ENCODE assay signal across 25 cellular contexts in genomic region chr3:175535351-175535750, GRCh38.
DNase-seq lines count a peak whose midpoint lies in the region; ATAC-seq and TF ChIP-seq lines count a peak whose summit lies in the region.
"Had no signal": no experiment of that assay in that cellular context is flagged by ENCODE, and none has a peak within 500 bp of the region (broad histone marks: within the 10 kb centered on the region; RNA-seq: fewer than 3 reads in every experiment).

No MANE protein-coding gene starts in this region.

- H3K27ac ChIP-seq in H9 (ENCODE audit: insufficient read length, low read depth, low read length), result no peak overlapping the region
- H3K27ac ChIP-seq: BLaER1 treated with 17β-estradiol and CSF1 and Interleukin-3, amounts not matched to agents 10 nM and 100 nM; GM23248; Peyer's patch had no signal

- H3K27me3 Mint-ChIP-seq in H9 (ENCODE audit: low read depth), result no peaks in the 10 kb centered on the region
- H3K27me3 Mint-ChIP-seq: CD4-positive, alpha-beta T cell had no signal

- H2BK15ac ChIP-seq in H9 (ENCODE audit: low read depth, low read length), result no peak overlapping the region

- no peak overlapping the region for H2AFZ ChIP-seq in H9 (ENCODE audit: low read length)
- H2AFZ ChIP-seq: GM23248 had no signal

- H3K36me3 Mint-ChIP-seq in H9 (ENCODE audit: insufficient read depth in 1 of 3, low read depth in 3 of 3), result peaks cover 0 to 5% (median under 1%) of the 10 kb centered on the region in 3 experiments; a peak in 3 of 7 replicates

- no peak overlapping the region for H3K4ac ChIP-seq in H9 (ENCODE audit: low read depth, low read length)

- no CpG with 5 or more reads among the region's 2 CpGs for WGBS in H9 (ENCODE audit: extremely low coverage, insufficient read length, low lambda C conversion rate)

- peaks cover 11 to 16% of the 10 kb centered on the region in 2 experiments for H3K4me1 Mint-ChIP-seq in H9

- H3T11ph ChIP-seq in H9 (ENCODE audit: low read length), result no peak overlapping the region

- no peak overlapping the region for H2BK12ac ChIP-seq in H9 (ENCODE audit: insufficient read length, low read depth, low read length)

- H3K79me1 ChIP-seq in H9 (ENCODE audit: insufficient read depth, low read depth, low read length, poor library complexity, severe bottlenecking), result no peaks in the 10 kb centered on the region

- DNase-seq in AG08396 (ENCODE audit: low spot score) (peak; percentile 2), DMS53 treated with DMSO at 0.1 percent for 48 hours (lab: John Stamatoyannopoulos, UW; ENCODE audit: unreplicated experiment) (peak; percentile 19), OCI-M1 (lab: John Stamatoyannopoulos, UW) (peak; percentile 0), iris pigment epithelial cell (ENCODE audit: low read depth) (peak; percentile 6), H9 (no peak)
- no peak for DNase-seq in stimulated activated CD4-positive, alpha-beta T cell treated with anti-CD3 and anti-CD28 coated beads, Interleukin-15, amount 100 ng/mL, for 24 hours
- DNase-seq: AML-193; CD4-positive, alpha-beta T cell; DMS79; GF-D8; GM23248; H7; Kasumi-1; MG63; NCI-H1105 treated with DMSO at 0.1 percent for 48 hours; NCI-H146; NCI-H1930; NCI-H526 treated with DMSO at 0.1 percent for 48 hours; Peyer's patch; SK-N-SH; SW 1271 had no signal

- H4K5ac ChIP-seq in H9 (ENCODE audit: insufficient read length, low read depth, low read length), result no peak overlapping the region

- ATAC-seq in GM18873 (IDR thresholded peaks at IDR 0.05; ENCODE audit: low FRiP score, unreplicated experiment), result no peak
- ATAC-seq: K562 had no signal

- no peak overlapping the region for H2BK5ac ChIP-seq in H9 (ENCODE audit: insufficient read length, low read length)

- H2BK120ac ChIP-seq in H9 (ENCODE audit: low read depth, low read length, poor library complexity, severe bottlenecking), result no peak overlapping the region

- H2AK5ac ChIP-seq in H9 (ENCODE audit: insufficient read length, low read length), result no peak overlapping the region

- no peak overlapping the region for H3K9ac ChIP-seq in H9 (ENCODE audit: extremely low read depth, insufficient read length, low read length)
- H3K9ac ChIP-seq: BLaER1 treated with 17β-estradiol and CSF1 and Interleukin-3, amounts not matched to agents 10 nM and 100 nM; GM23248; SK-N-SH had no signal

- H3K23me2 ChIP-seq in H9 (ENCODE audit: insufficient read length, low read depth, low read length, poor library complexity, severe bottlenecking), result no peaks in the 10 kb centered on the region

- no peak overlapping the region for H4K8ac ChIP-seq in H9 (replicated peaks; ENCODE audit: insufficient read length, low read depth, low read length)

- H3K27ac Mint-ChIP-seq in H9, result no peak overlapping the region
- H3K27ac Mint-ChIP-seq: CD4-positive, alpha-beta T cell; T-helper 1 cell treated with Interleukin-12 subunit alpha and Interleukin-12 subunit beta and Interleukin-4 antibody, amounts not matched to agents 30 μg/mL and 1 μg/mL, for 36 hours had no signal

- H3K4me3 Mint-ChIP-seq in H9, result no peak overlapping the region
- H3K4me3 Mint-ChIP-seq: CD4-positive, alpha-beta T cell; T-helper 1 cell treated with Interleukin-12 subunit alpha and Interleukin-12 subunit beta and Interleukin-4 antibody, amounts not matched to agents 30 μg/mL and 1 μg/mL, for 36 hours had no signal

- H3K14ac ChIP-seq in H9 (ENCODE audit: insufficient read depth, low read length), result no peak overlapping the region

- H3K79me2 ChIP-seq in H9 (ENCODE audit: insufficient read depth, low read length), result no peaks in the 10 kb centered on the region

- H3K9me3 ChIP-seq in H9 (ENCODE audit: control insufficient read depth, low read depth, low read length), result no peaks in the 10 kb centered on the region
- H3K9me3 ChIP-seq: MG63, Peyer's patch, SK-N-SH had no signal

- no peaks in the 10 kb centered on the region for H4K20me1 ChIP-seq in H9 (ENCODE audit: control insufficient read depth, insufficient read depth, insufficient read length)
- H4K20me1 ChIP-seq: BLaER1 treated with 17β-estradiol and CSF1 and Interleukin-3, amounts not matched to agents 10 nM and 100 nM had no signal

- H3K23ac ChIP-seq in H9 (ENCODE audit: insufficient read length, low read depth, low read length), result no peak overlapping the region

- H3K4me2 ChIP-seq in H9 (ENCODE audit: insufficient read depth, insufficient read length, low read length), result no peak overlapping the region
- H3K4me2 ChIP-seq: BLaER1 treated with 17β-estradiol and CSF1 and Interleukin-3, amounts not matched to agents 10 nM and 100 nM; SK-N-SH had no signal

- TF ChIP-seq CTCF in H9 (conservative IDR thresholded peaks at IDR 0.05), result no peak

- H3K56ac ChIP-seq in H9 (ENCODE audit: insufficient read length, low read depth, low read length), result no peak overlapping the region

- no peak overlapping the region for H4K91ac ChIP-seq in H9 (ENCODE audit: insufficient read length, low read depth, low read length)

- no peak overlapping the region for H3K18ac ChIP-seq in H9 (ENCODE audit: insufficient read length, low read depth, low read length)

- no peaks in the 10 kb centered on the region; a peak in 1 of 5 replicates for H3K9me3 Mint-ChIP-seq in H9
- H3K9me3 Mint-ChIP-seq: T-helper 1 cell treated with Interleukin-12 subunit alpha and Interleukin-12 subunit beta and Interleukin-4 antibody, amounts not matched to agents 30 μg/mL and 1 μg/mL, for 36 hours had no signal

- H3K27me3 ChIP-seq in H9 (ENCODE audit: insufficient read depth, low read length), result no peaks in the 10 kb centered on the region
- H3K27me3 ChIP-seq: BLaER1 treated with 17β-estradiol and CSF1 and Interleukin-3, amounts not matched to agents 10 nM and 100 nM; MG63; Peyer's patch had no signal

- H2BK20ac ChIP-seq in H9 (ENCODE audit: low read depth, low read length, poor library complexity, severe bottlenecking), result no peak overlapping the region

- H3K4me1 ChIP-seq in H9 (ENCODE audit: insufficient read depth, low read length), result peaks cover 3% of the 10 kb centered on the region; the same call in 1 of the 2 replicates
- H3K4me1 ChIP-seq: BLaER1 treated with 17β-estradiol and CSF1 and Interleukin-3, amounts not matched to agents 10 nM and 100 nM; Peyer's patch had no signal

Comparison
In these comparisons a context has a peak if more than half of its experiments do, and no peak if none do; other contexts are left out.
1. DNase-seq: peak in AG08396 (single experiment), DMS53 treated with DMSO at 0.1 percent for 48 hours (single experiment), OCI-M1 (single experiment) and iris pigment epithelial cell (single experiment); none in stimulated activated CD4-positive, alpha-beta T cell treated with anti-CD3 and anti-CD28 coated beads, Interleukin-15, amount 100 ng/mL, for 24 hours (single experiment) and H9 (single experiment).